Comparison of ENCODE assay signal across 8 cellular contexts in the genomic region with DNA sequence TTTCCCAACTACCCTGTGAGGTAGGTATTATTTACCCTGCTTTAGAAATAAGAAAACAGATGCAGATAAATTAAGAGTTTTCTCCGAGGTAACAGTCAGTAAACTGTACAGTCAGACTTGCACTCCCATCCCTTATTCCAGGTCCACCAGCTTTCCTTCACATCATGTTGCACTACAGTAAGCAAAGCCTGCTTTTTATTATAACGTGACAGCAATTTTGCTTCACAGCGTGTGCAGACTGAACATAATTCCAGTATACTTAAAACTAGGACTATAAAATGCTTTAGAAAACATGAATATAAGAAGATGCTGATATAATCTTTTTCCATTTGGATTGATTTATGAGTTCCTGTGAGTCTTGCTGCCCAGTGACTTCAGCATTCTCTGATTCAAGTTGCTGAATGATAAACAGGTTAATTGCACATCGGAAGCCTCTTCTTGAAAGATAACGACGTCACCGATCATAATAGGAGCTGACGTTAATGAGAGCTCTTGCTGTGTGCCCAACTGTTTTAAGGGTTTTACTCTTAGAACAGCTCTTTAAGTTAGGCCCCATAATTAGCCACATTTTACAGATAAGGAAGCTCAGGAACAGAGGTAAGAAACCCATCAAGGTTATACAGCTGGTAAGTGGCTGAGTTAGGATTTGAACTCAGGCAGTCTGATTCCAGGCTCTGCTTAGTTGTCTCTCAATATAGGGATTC. TPM values are rescaled to one million over a fixed set of nuclear protein-coding genes. Genes with fewer than 3 reads are reported as not detected.
A peak's percentile ranks its signal among the peaks of the same experiment; 100 is the strongest.
DNase-seq lines count a peak whose midpoint lies in the region; ATAC-seq and TF ChIP-seq lines count a peak whose summit lies in the region.

No MANE protein-coding gene starts in this region.

- no peaks in the 10 kb centered on the region for H3K9me3 ChIP-seq in right atrium auricular region

- intact Hi-C loops in Right ventricle myocardium inferior (cut with DNase I), result loop anchor here (5.0 kb wide), 1 partner anchor 106 kb away; no protein-coding TSS in a partner anchor

- no peaks in the 10 kb centered on the region for H3K27me3 ChIP-seq in right atrium auricular region

- H3K27ac ChIP-seq in right atrium auricular region, result peak overlapping the region; percentile 96 to 97

- ATAC-seq in Right ventricle myocardium inferior, result no peak
- ATAC-seq in SK-N-SH treated with all-trans-retinoic acid at 6 μM for 48 hours, result peak; percentile 34
- no peak for ATAC-seq in GM21367 (IDR thresholded peaks at IDR 0.05; ENCODE audit: unreplicated experiment)
- ATAC-seq in HG03442 (IDR thresholded peaks at IDR 0.05; ENCODE audit: unreplicated experiment), result no peak

- peaks cover 0 to 23% of the 10 kb centered on the region in 2 donors for H3K4me1 ChIP-seq in right atrium auricular region

- H3K4me3 ChIP-seq in right atrium auricular region, result peak overlapping the region; percentile 83 to 94
- peak overlapping the region; percentile 71 for H3K4me3 ChIP-seq in fibroblast of mammary gland (ENCODE audit: control insufficient read depth, low read depth, low read length)
- peak overlapping the region; percentile 73 for H3K4me3 ChIP-seq in retinal pigment epithelial cell (ENCODE audit: low read length)

- peaks cover 9% of the 10 kb centered on the region for H3K36me3 ChIP-seq in right atrium auricular region

- TF ChIP-seq CTCF in right atrium auricular region (IDR thresholded peaks at IDR 0.05) (no peak), fibroblast of mammary gland (conservative IDR thresholded peaks at IDR 0.05; ENCODE audit: control insufficient read depth, insufficient read depth, low read depth, low read length) (no peak), retinal pigment epithelial cell (conservative IDR thresholded peaks at IDR 0.05; ENCODE audit: low read depth, low read length) (no peak)

- DNase-seq in right atrium auricular region (ENCODE audit: low spot score) (no peak), Right ventricle myocardium inferior (ENCODE audit: missing footprints) (no peak), fibroblast of mammary gland (ENCODE audit: low read depth) (peak; percentile 68), retinal pigment epithelial cell (ENCODE audit: low read depth) (no peak), ureter (ENCODE audit: low spot score) (no peak)

TF ChIP-seq in SK-N-SH treated with all-trans-retinoic acid at 6 μM for 48 hours, 23 proteins besides CTCF, POLR2A, EP300 and RAD21:
- TF ChIP-seq ZFP30 (CRISPR knock-in tag; IDR thresholded peaks at IDR 0.05) (no peak), ISL1 (CRISPR knock-in tag; IDR thresholded peaks at IDR 0.05) (peak; percentile 49)

RNA-seq across cellular contexts. Expression of a gene that starts 1.4 kb away (rescaled TPM):
- total RNA-seq in right atrium auricular region, result 10 to 100 TPM; 12.0 to 17.1 TPM
- 20.5 TPM for total RNA-seq in Right ventricle myocardium inferior
- 79.0 TPM for total RNA-seq in ureter

RNA-seq across cellular contexts. Expression of a gene that starts 20.4 kb away (rescaled TPM):
- 1 to 10 TPM; 5.4 to 8.1 TPM for total RNA-seq in right atrium auricular region
- total RNA-seq in Right ventricle myocardium inferior, result 9.8 TPM
- 14.6 TPM for total RNA-seq in ureter

RNA-seq across cellular contexts. Expression of a gene that starts 20.4 kb away (rescaled TPM):
- total RNA-seq in right atrium auricular region (1 to 10 TPM; 1.8 to 1.9 TPM), Right ventricle myocardium inferior (1.4 TPM), ureter (6.3 TPM)
